ENCODE assay signal across 8 cellular contexts in the genomic region with DNA sequence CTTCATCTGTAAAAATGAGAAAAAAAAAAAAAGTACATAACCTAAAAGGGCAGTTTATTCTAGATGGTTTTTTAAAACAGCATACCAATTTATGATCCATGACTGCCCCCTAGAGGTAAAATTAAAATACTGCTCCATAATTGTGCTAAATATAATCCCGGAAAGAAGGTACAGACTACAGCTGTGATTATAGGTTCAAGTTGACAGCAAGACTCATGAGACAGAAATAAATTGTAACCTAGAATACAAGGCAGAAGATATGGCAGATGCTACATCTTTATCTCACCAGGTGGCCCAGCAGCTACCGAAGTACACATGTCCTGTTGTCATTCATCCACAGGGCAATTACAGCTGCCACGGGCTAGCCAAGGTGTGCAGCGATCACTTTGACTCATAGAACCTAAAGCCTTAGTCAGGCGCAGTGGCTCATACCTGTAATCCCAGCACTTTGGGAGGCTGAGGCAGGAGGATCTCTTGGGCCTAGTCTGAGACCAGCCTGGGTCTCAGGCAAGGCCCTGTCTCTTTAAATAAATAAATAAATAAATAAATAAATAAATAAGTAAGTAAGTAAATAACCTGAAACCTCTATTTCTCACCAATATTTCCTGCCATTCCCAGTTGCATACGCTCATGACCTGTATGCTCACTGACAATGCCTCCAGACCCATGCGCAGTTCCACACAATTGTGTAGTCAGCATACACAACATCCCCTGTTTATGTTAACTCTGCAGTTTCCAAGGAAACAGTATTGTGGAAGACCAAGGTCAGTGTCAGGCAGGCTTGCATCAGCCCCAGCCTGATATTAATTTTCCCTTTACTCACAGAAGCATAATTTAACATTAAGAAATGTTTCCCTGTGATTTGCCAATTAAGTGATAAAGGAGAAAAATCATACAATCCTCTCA. TPM values are rescaled to one million over a fixed set of nuclear protein-coding genes. Genes with fewer than 3 reads are reported as not detected.
DNase-seq lines count a peak whose midpoint lies in the region; ATAC-seq and TF ChIP-seq lines count a peak whose summit lies in the region.

No MANE protein-coding gene starts in this region.

- H3K36me3 ChIP-seq in BE2C = no peaks in the 10 kb centered on the region
- H3K36me3 ChIP-seq in adrenal gland (replicated peaks in 1 of 2) = no peaks in the 10 kb centered on the region

- no peak overlapping the region for H3K27ac Mint-ChIP-seq in stimulated activated effector memory CD8-positive, alpha-beta T cell treated with anti-CD3 and anti-CD28 coated beads, Interleukin-12 subunit alpha, Interleukin-12 subunit beta, amount 100 ng/mL, for 72 hours

- intact Hi-C loops in adrenal gland (cut with DNase I) = loop anchor here in 1 of 2 donors (2.0 kb wide), 1 partner anchor 114 kb away; no protein-coding TSS in a partner anchor
- intact Hi-C loops in left ventricle myocardium superior (cut with micrococcal nuclease) = loop anchor here (10.0 kb wide), 1 partner anchor 66 kb away; no protein-coding TSS in a partner anchor
- intact Hi-C loops in posterior vena cava (cut with DNase I) = loop anchor here in 1 of 2 donors (10.0 kb wide), 1 partner anchor 116 kb away; no protein-coding TSS in a partner anchor

- peak overlapping the region in 1 of 5 donors; percentile 9 for H3K27ac ChIP-seq in adrenal gland

- no peaks in the 10 kb centered on the region for H3K9me3 ChIP-seq in BE2C
- no peaks in the 10 kb centered on the region for H3K9me3 ChIP-seq in adrenal gland (replicated peaks in 1 of 3)

- DNase-seq in BE2C (no peak), H4 (ENCODE audit: low spot score) (peak; percentile 43), NCI-H345 treated with DMSO at 0.1 percent for 48 hours (lab: John Stamatoyannopoulos, UW; ENCODE audit: unreplicated experiment) (peak; percentile 65), adrenal gland (peak in 2 of 7 donors; percentile 32 to 66), left ventricle myocardium superior (no peak), posterior vena cava (ENCODE audit: low spot score) (no peak)
- DNase-seq in stimulated activated effector memory CD8-positive, alpha-beta T cell treated with anti-CD3 and anti-CD28 coated beads, Interleukin-12 subunit alpha, Interleukin-12 subunit beta, amount 100 ng/mL, for 72 hours (ENCODE audit: low spot score in 2 of 2) = peak in 1 of 2 donors; percentile 53

- peak; percentile 64 for ATAC-seq in left ventricle myocardium superior
- peak; percentile 62 for ATAC-seq in stimulated activated effector memory CD8-positive, alpha-beta T cell treated with anti-CD3 and anti-CD28 coated beads, Interleukin-12 subunit alpha, Interleukin-12 subunit beta, amount 100 ng/mL, for 72 hours
- no peak for ATAC-seq in GM18868 (IDR thresholded peaks at IDR 0.05; ENCODE audit: unreplicated experiment)

- H3K4me3 ChIP-seq in BE2C (ENCODE audit: low read depth, low read length) (no peak overlapping the region), adrenal gland (no peak overlapping the region)

- no peaks in the 10 kb centered on the region for H3K4me1 Mint-ChIP-seq in stimulated activated effector memory CD8-positive, alpha-beta T cell treated with anti-CD3 and anti-CD28 coated beads, Interleukin-12 subunit alpha, Interleukin-12 subunit beta, amount 100 ng/mL, for 72 hours

- H3K4me1 ChIP-seq in BE2C (no peaks in the 10 kb centered on the region), adrenal gland (replicated peaks in 1 of 2) (no peaks in the 10 kb centered on the region)

- WGBS in adrenal gland, 4 donors = 24 to 42% (median 36%) methylated on average over 6 to 7 of the region's 7 CpGs

- TF ChIP-seq CTCF in BE2C (IDR thresholded peaks at IDR 0.05; ENCODE audit: low read depth, low read length) (peak; percentile 36; the same call in 1 of the 2 replicates), adrenal gland (IDR thresholded peaks at IDR 0.05) (peak; percentile 66 to 88 (median 78))

- H3K4me3 Mint-ChIP-seq in stimulated activated effector memory CD8-positive, alpha-beta T cell treated with anti-CD3 and anti-CD28 coated beads, Interleukin-12 subunit alpha, Interleukin-12 subunit beta, amount 100 ng/mL, for 72 hours = no peak overlapping the region

- no peaks in the 10 kb centered on the region for H3K36me3 Mint-ChIP-seq in stimulated activated effector memory CD8-positive, alpha-beta T cell treated with anti-CD3 and anti-CD28 coated beads, Interleukin-12 subunit alpha, Interleukin-12 subunit beta, amount 100 ng/mL, for 72 hours

- H3K27me3 ChIP-seq in BE2C (no peaks in the 10 kb centered on the region), adrenal gland (peaks cover 12% of the 10 kb centered on the region)

- TF ChIP-seq POLR2A in adrenal gland (IDR thresholded peaks at IDR 0.05) = no peak

- no peaks in the 10 kb centered on the region for H3K9me3 Mint-ChIP-seq in stimulated activated effector memory CD8-positive, alpha-beta T cell treated with anti-CD3 and anti-CD28 coated beads, Interleukin-12 subunit alpha, Interleukin-12 subunit beta, amount 100 ng/mL, for 72 hours

RNA-seq across cellular contexts. Expression of gene PPIE, which starts 18.3 kb away (rescaled TPM):
- polyA plus RNA-seq in BE2C (2012; ENCODE audit: insufficient read depth, insufficient read length, low read depth) = 98.5 TPM
- total RNA-seq in H4 (2014; rRNA removed; shearing (Covaris generic)) = 43.7 and 49.4 TPM in 2 replicates
- 10 to 100 TPM; 34.3 to 78.9 (median 42.3) TPM for total RNA-seq in adrenal gland
- polyA plus RNA-seq in adrenal gland = 10 to 100 TPM; 43.6 to 56.0 (median 47.1) TPM
- 33.7 TPM for total RNA-seq in left ventricle myocardium superior
- total RNA-seq in posterior vena cava = 10 to 100 TPM; 29.0 to 45.9 TPM

RNA-seq across cellular contexts. Expression of gene HPCAL4, which starts 29.1 kb away (rescaled TPM):
- 2.5 TPM for polyA plus RNA-seq in BE2C (2012; ENCODE audit: insufficient read depth, insufficient read length, low read depth)
- 0.46 and 0.74 TPM in 2 replicates for total RNA-seq in H4 (2014; rRNA removed; shearing (Covaris generic))
- total RNA-seq in adrenal gland (1 to 10 TPM in 3 of 8 donors, under 1 TPM in 1, not detected in 4; 0.42 to 6.4 (median 3.4) TPM), left ventricle myocardium superior (2.4 TPM), posterior vena cava (under 1 TPM in 1 of 2 donors, not detected in 1; 0.09 TPM)
- polyA plus RNA-seq in adrenal gland = 1 to 10 TPM; 1.1 to 9.9 (median 3.9) TPM

RNA-seq across cellular contexts. Expression of gene NT5C1A, which starts 48.4 kb away (rescaled TPM):
- polyA plus RNA-seq in BE2C (2012; ENCODE audit: insufficient read depth, insufficient read length, low read depth) = 4.8 TPM
- 0.97 TPM in 1 of 2 replicates, not detected in the other for total RNA-seq in H4 (2014; rRNA removed; shearing (Covaris generic))
- total RNA-seq in adrenal gland = 1 to 10 TPM in 4 of 8 donors, under 1 TPM in 3, not detected in 1; 0.43 to 7.8 (median 2.3) TPM
- 1 to 10 TPM in 1 of 3 donors, under 1 TPM in 2; 0.17 to 1.0 (median 0.97) TPM for polyA plus RNA-seq in adrenal gland
- 39.6 TPM for total RNA-seq in left ventricle myocardium superior
- total RNA-seq in posterior vena cava = 1 to 10 TPM in 1 of 2 donors, under 1 TPM in 1; 0.71 to 1.1 TPM

RNA-seq across cellular contexts. Expression of gene OXCT2, which starts 50.8 kb away (rescaled TPM):
- polyA plus RNA-seq in BE2C (2012; ENCODE audit: insufficient read depth, insufficient read length, low read depth) = not detected
- total RNA-seq in H4 (2014; rRNA removed; shearing (Covaris generic)) = 0.35 TPM in 1 of 2 replicates, not detected in the other
- total RNA-seq in adrenal gland (1 to 10 TPM in 2 of 8 donors, under 1 TPM in 5, not detected in 1; 0.15 to 2.1 (median 0.41) TPM), left ventricle myocardium superior (0.77 TPM), posterior vena cava (1 to 10 TPM; 1.2 to 2.0 TPM)
- polyA plus RNA-seq in adrenal gland = 1 to 10 TPM in 1 of 3 donors, under 1 TPM in 2; 0.42 to 2.4 (median 0.71) TPM

Comparison
In these comparisons a context has a peak if more than half of its experiments do, and no peak if none do; other contexts are left out.
1. DNase-seq: peak in H4 (single experiment) and NCI-H345 treated with DMSO at 0.1 percent for 48 hours (single experiment); none in BE2C (single experiment), left ventricle myocardium superior (single experiment) and posterior vena cava (single experiment).